In the genomic region with DNA sequence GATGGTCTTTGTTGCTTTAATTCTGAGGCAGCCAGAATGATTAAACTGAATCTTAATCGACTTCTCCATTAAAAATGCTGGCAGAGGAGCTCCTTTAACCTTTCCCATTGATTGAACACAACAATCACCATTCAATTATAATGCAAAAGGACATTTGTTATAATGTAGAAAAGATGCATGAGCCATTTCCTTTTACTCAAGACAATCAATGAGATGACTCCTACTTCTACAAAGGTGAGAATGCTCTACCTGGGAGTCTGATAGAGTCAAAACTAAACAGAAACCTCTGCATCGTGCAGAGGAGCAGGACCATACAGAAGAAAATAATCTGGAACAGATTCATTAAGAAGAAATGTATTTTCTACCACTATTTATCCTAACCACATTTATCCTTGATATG, we compare ENCODE assay signal across 1 cellular context.
TF ChIP-seq lines count a peak whose summit lies in the region.

No MANE protein-coding gene starts in this region.

TF ChIP-seq in GM23338, 12 proteins besides CTCF, POLR2A, EP300 and RAD21 (continued from another document):
- TF ChIP-seq ZNF462 (CRISPR knock-in tag; IDR thresholded peaks at IDR 0.05), result peak; percentile 70; the same call in 1 of the 2 replicates
- no peak for TF ChIP-seq JUNB (IDR thresholded peaks at IDR 0.05; ENCODE audit: unreplicated experiment)
- peak; percentile 99 for TF ChIP-seq NANOG (IDR thresholded peaks at IDR 0.05; ENCODE audit: borderline replicate concordance)
TF ChIP-seq in GM23338: peak in this region for 2.
